In genomic region chr3:195270079-195270349, GRCh38 we compare ENCODE assay signal across 8 cellular contexts. TPM values are rescaled to one million over a fixed set of nuclear protein-coding genes. Genes with fewer than 3 reads are reported as not detected.
DNase-seq lines count a peak whose midpoint lies in the region; ATAC-seq and TF ChIP-seq lines count a peak whose summit lies in the region.

No MANE protein-coding gene starts in this region.

- in situ Hi-C loops in brain microvascular endothelial cell (cut with HindIII; ENCODE audit: low pct_ligation_motif_present, low sequenced_read_pairs), result no loop called here

- TF ChIP-seq CTCF in heart right ventricle (IDR thresholded peaks at IDR 0.05) (no peak), brain microvascular endothelial cell (IDR thresholded peaks at IDR 0.05; ENCODE audit: low read depth, low read length, missing control alignments) (peak; percentile 23), adrenal gland (IDR thresholded peaks at IDR 0.05) (no peak)

- peak overlapping the region in 6 of 10 donors; percentile 73 to 94 (median 91) for H3K27ac ChIP-seq in heart right ventricle
- no peak overlapping the region for H3K27ac ChIP-seq in brain microvascular endothelial cell
- peak overlapping the region; percentile 91 for H3K27ac ChIP-seq in mesodermal cell (ENCODE audit: low read depth, low read length, severe bottlenecking)
- no peak overlapping the region for H3K27ac ChIP-seq in urinary bladder (ENCODE audit: low read depth)
- peak overlapping the region in 2 of 5 donors; percentile 84 to 87 for H3K27ac ChIP-seq in adrenal gland

- peaks cover 8 to 28% (median 23%) of the 10 kb centered on the region in 9 donors for H3K4me1 ChIP-seq in heart right ventricle
- peaks cover 19% of the 10 kb centered on the region for H3K4me1 ChIP-seq in mesodermal cell (ENCODE audit: control insufficient read depth, insufficient read depth, low read length, poor library complexity, severe bottlenecking)
- H3K4me1 ChIP-seq in urinary bladder (ENCODE audit: insufficient read depth), result no peaks in the 10 kb centered on the region
- H3K4me1 ChIP-seq in adrenal gland (replicated peaks in 1 of 2), result peaks cover 9 to 22% of the 10 kb centered on the region in 2 donors

- ATAC-seq in heart right ventricle, result no peak
- ATAC-seq in left ventricle myocardium superior, result no peak
- ATAC-seq in HG03175 (IDR thresholded peaks at IDR 0.05; ENCODE audit: unreplicated experiment), result no peak

- H3K36me3 ChIP-seq in heart right ventricle, result peaks cover 0 to 24% (median 0%) of the 10 kb centered on the region in 9 donors
- H3K36me3 ChIP-seq in brain microvascular endothelial cell (replicated peaks), result peaks cover 3% of the 10 kb centered on the region
- peaks cover 28% of the 10 kb centered on the region for H3K36me3 ChIP-seq in mesodermal cell (ENCODE audit: control insufficient read depth, insufficient read depth, low read length)
- no peaks in the 10 kb centered on the region for H3K36me3 ChIP-seq in urinary bladder (ENCODE audit: insufficient read depth)
- H3K36me3 ChIP-seq in adrenal gland (replicated peaks in 1 of 2), result peaks cover 0 to 6% of the 10 kb centered on the region in 2 donors

- DNase-seq in heart right ventricle (no peak), left ventricle myocardium superior (no peak), brain microvascular endothelial cell (no peak), erythroblast (lab: John Stamatoyannopoulos, UW) (no peak), adrenal gland (no peak)

- H3K27me3 ChIP-seq in heart right ventricle, result no peaks in the 10 kb centered on the region
- H3K27me3 ChIP-seq in brain microvascular endothelial cell (replicated peaks), result no peaks in the 10 kb centered on the region
- no peaks in the 10 kb centered on the region for H3K27me3 ChIP-seq in adrenal gland

- H3K9me3 ChIP-seq in heart right ventricle (no peaks in the 10 kb centered on the region), mesodermal cell (ENCODE audit: control insufficient read depth, low read length) (no peaks in the 10 kb centered on the region), adrenal gland (replicated peaks in 1 of 3) (no peaks in the 10 kb centered on the region)

- intact Hi-C loops in heart right ventricle (cut with DNase I), result loop anchor here in 7 of 10 donors (2.0 to 5.0 kb wide), 3 partner anchors 172 to 253 kb away; partner anchors contain the start of gene ACAP2 (in 1 of the 7)
- intact Hi-C loops in left ventricle myocardium superior (cut with micrococcal nuclease), result no loop called here
- intact Hi-C loops in adrenal gland (cut with DNase I), result loop anchor here in 1 of 2 donors (2.0 kb wide), 1 partner anchor 257 kb away; no protein-coding TSS in a partner anchor

- H3K4me3 ChIP-seq in heart right ventricle, result peak overlapping the region; percentile 70 to 98 (median 82)
- peak overlapping the region; percentile 79 for H3K4me3 ChIP-seq in brain microvascular endothelial cell (ENCODE audit: low read depth, low read length)
- peak overlapping the region; percentile 65 for H3K4me3 ChIP-seq in mesodermal cell (ENCODE audit: extremely low read depth, insufficient read depth, low read length, poor library complexity, severe bottlenecking)
- H3K4me3 ChIP-seq in urinary bladder (ENCODE audit: low read depth, low read length), result peak overlapping the region; percentile 90
- H3K4me3 ChIP-seq in adrenal gland, result peak overlapping the region in 2 of 4 donors; percentile 57 to 81

- WGBS in heart right ventricle, 2 donors, result 2 to 3% methylated on average over 8 of the region's 8 CpGs
- 3 to 9% methylated on average over 5 to 6 of the region's 8 CpGs for WGBS in mesodermal cell (ENCODE audit: insufficient coverage in 2 of 2), 2 experiments
- under 1% methylated on average over 8 of the region's 8 CpGs for WGBS in urinary bladder
- 5 to 7% (median 6%) methylated on average over 8 of the region's 8 CpGs for WGBS in adrenal gland, 4 donors

- no peak for TF ChIP-seq POLR2A in erythroblast (IDR thresholded peaks at IDR 0.05; ENCODE audit: low read length)
- no peak for TF ChIP-seq POLR2A in adrenal gland (IDR thresholded peaks at IDR 0.05)

RNA-seq across cellular contexts. Expression of gene XXYLT1, which starts 0.9 kb away (rescaled TPM):
- 1 to 10 TPM; 2.2 to 7.2 (median 3.6) TPM for total RNA-seq in heart right ventricle
- polyA plus RNA-seq in heart right ventricle, result 1 to 10 TPM; 2.7 to 4.5 TPM
- 2.1 TPM for total RNA-seq in left ventricle myocardium superior
- polyA plus RNA-seq in mesodermal cell (2013, experiment 1 of 2), result 40.8 TPM
- polyA plus RNA-seq in mesodermal cell (2013, experiment 2 of 2), result 36.5 TPM
- 18.5 TPM for total RNA-seq in urinary bladder
- 12.4 TPM for polyA plus RNA-seq in urinary bladder
- total RNA-seq in adrenal gland, result 10 to 100 TPM in 4 of 8 donors, 1 to 10 TPM in 4; 8.2 to 13.9 (median 9.8) TPM
- polyA plus RNA-seq in adrenal gland, result 1 to 10 TPM; 6.2 to 7.6 (median 7.4) TPM

Comparison
In these comparisons a context has a peak if more than half of its experiments do, and no peak if none do; other contexts are left out.
1. H3K27ac ChIP-seq: peak in heart right ventricle (6 of 10) and mesodermal cell (single experiment); none in brain microvascular endothelial cell (single experiment) and urinary bladder (single experiment).